10 cellular contexts compared by ENCODE assay signal in the genomic region with DNA sequence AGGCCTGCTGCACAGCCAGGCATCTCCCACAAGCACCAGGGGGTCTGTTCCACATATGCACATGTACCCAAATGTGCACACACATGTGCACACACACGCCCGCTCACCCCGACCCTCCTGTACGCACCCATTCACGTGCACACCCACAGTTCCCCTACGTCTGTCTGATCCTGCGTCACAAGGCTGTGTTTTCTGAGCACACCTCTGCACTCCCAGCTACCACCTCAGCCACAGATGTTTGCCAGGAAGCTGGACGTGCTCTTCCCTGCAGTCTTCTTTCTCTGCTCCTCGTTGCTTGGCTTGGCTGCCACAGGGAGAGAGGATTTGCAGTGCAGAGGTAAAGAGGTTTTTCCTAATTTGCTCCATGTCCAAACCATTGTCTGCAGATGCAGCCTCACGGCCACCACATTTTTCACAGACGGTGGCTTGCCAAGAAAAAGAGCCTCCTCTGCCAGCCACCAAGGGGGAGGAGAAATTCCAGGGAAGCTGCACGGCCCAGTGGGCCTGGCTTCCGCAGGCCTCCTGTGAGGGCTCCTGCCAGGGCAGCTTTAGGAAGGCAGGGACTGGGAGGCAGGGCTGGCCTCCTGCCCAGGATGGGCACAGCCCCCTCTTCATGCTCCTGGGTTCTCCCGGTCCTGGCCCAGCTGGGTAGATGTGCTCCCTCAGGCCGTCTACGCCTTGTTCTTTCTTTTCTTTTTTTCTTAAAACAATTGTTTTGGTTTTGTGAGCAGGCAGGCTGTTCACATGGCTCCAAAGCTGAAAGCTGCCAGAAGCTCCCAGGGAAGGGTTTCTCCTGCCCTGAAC. TPM values are rescaled to one million over a fixed set of nuclear protein-coding genes. Genes with fewer than 3 reads are reported as not detected.
DNase-seq lines count a peak whose midpoint lies in the region; ATAC-seq and TF ChIP-seq lines count a peak whose summit lies in the region.
"Had no signal": no experiment of that assay in that cellular context is flagged by ENCODE, and none has a peak within 500 bp of the region (broad histone marks: within the 10 kb centered on the region; RNA-seq: fewer than 3 reads in every experiment).

No MANE protein-coding gene starts in this region.

- POLR2A ChIA-PET in activated CD8-positive, alpha-beta T cell treated with anti-CD3 and anti-CD28 coated beads, Interleukin-2, amount 10 ng/mL, durations not matched to agents 7 days and 5 days (lab: Charles Lee): no interaction called here
- POLR2A ChIA-PET in activated CD8-positive, alpha-beta T cell treated with anti-CD3 and anti-CD28 coated beads for 36 hours (lab: Charles Lee): no interaction called here

- H3K36me3 ChIP-seq in vagina: no peaks in the 10 kb centered on the region
- H3K36me3 ChIP-seq: BLaER1 treated with 17β-estradiol and CSF1 and Interleukin-3, amounts not matched to agents 10 nM and 100 nM had no signal

- H3K4me1 ChIP-seq in vagina: peaks cover 28% of the 10 kb centered on the region

- no peak for TF ChIP-seq CTCF in activated CD8-positive, alpha-beta T cell treated with anti-CD3 and anti-CD28 coated beads for 36 hours (IDR thresholded peaks at IDR 0.05)
- TF ChIP-seq CTCF in epithelial cell of proximal tubule (conservative IDR thresholded peaks at IDR 0.05; ENCODE audit: low read depth, low read length) (no peak), vagina (IDR thresholded peaks at IDR 0.05) (no peak)

- no peak overlapping the region for H3K4me3 ChIP-seq in epithelial cell of proximal tubule (ENCODE audit: low read depth, low read length)
- no peak overlapping the region for H3K4me3 ChIP-seq in vagina
- H3K4me3 ChIP-seq: BLaER1 treated with 17β-estradiol and CSF1 and Interleukin-3, amounts not matched to agents 10 nM and 100 nM had no signal

- no peaks in the 10 kb centered on the region for H3K27me3 ChIP-seq in vagina
- H3K27me3 ChIP-seq: BLaER1 treated with 17β-estradiol and CSF1 and Interleukin-3, amounts not matched to agents 10 nM and 100 nM had no signal

- no peaks in the 10 kb centered on the region for H3K9me3 ChIP-seq in vagina

- peak overlapping the region; percentile 63 for H3K27ac ChIP-seq in vagina
- H3K27ac ChIP-seq: BLaER1 treated with 17β-estradiol and CSF1 and Interleukin-3, amounts not matched to agents 10 nM and 100 nM had no signal

- peaks cover 2% of the 10 kb centered on the region for H3K27me3 Mint-ChIP-seq in activated CD8-positive, alpha-beta T cell treated with anti-CD3 and anti-CD28 coated beads, Interleukin-2, amount 10 ng/mL, durations not matched to agents 7 days and 5 days (ENCODE audit: low read depth)
- no peaks in the 10 kb centered on the region for H3K27me3 Mint-ChIP-seq in activated CD8-positive, alpha-beta T cell treated with anti-CD3 and anti-CD28 coated beads for 36 hours

- no peak for TF ChIP-seq POLR2A in vagina (IDR thresholded peaks at IDR 0.05)

- H3K4me1 Mint-ChIP-seq in activated CD8-positive, alpha-beta T cell treated with anti-CD3 and anti-CD28 coated beads, Interleukin-2, amount 10 ng/mL, durations not matched to agents 7 days and 5 days (ENCODE audit: low read depth): no peaks in the 10 kb centered on the region
- H3K4me1 Mint-ChIP-seq in activated CD8-positive, alpha-beta T cell treated with anti-CD3 and anti-CD28 coated beads for 36 hours (ENCODE audit: low read depth): no peaks in the 10 kb centered on the region

- ATAC-seq in activated CD8-positive, alpha-beta T cell treated with anti-CD3 and anti-CD28 coated beads, Interleukin-2, amount 10 ng/mL, durations not matched to agents 7 days and 5 days: no peak
- no peak for ATAC-seq in activated CD8-positive, alpha-beta T cell treated with anti-CD3 and anti-CD28 coated beads for 36 hours
- ATAC-seq in GM18907 (IDR thresholded peaks at IDR 0.05; ENCODE audit: unreplicated experiment): no peak
- no peak for ATAC-seq in GM19035 (IDR thresholded peaks at IDR 0.05; ENCODE audit: unreplicated experiment)
- no peak for ATAC-seq in HG03439 (IDR thresholded peaks at IDR 0.05; ENCODE audit: unreplicated experiment)

- H3K9me3 Mint-ChIP-seq in activated CD8-positive, alpha-beta T cell treated with anti-CD3 and anti-CD28 coated beads, Interleukin-2, amount 10 ng/mL, durations not matched to agents 7 days and 5 days (ENCODE audit: insufficient read depth): peaks cover 6% of the 10 kb centered on the region
- H3K9me3 Mint-ChIP-seq in activated CD8-positive, alpha-beta T cell treated with anti-CD3 and anti-CD28 coated beads for 36 hours: peaks cover 6% of the 10 kb centered on the region

- DNase-seq in activated CD8-positive, alpha-beta T cell treated with anti-CD3 and anti-CD28 coated beads, Interleukin-2, amount 10 ng/mL, durations not matched to agents 7 days and 5 days: peak; percentile 6
- DNase-seq in activated CD8-positive, alpha-beta T cell treated with anti-CD3 and anti-CD28 coated beads for 36 hours: no peak
- peak; percentile 30 for DNase-seq in epithelial cell of proximal tubule (ENCODE audit: low read depth)
- peak; percentile 42 for DNase-seq in middle frontal gyrus (ENCODE audit: extremely low spot score, low spot score)
- peak in 1 of 2 donors; percentile 81 for DNase-seq in vagina (ENCODE audit: extremely low spot score in 2 of 2)
- DNase-seq: SW 1271 had no signal

- no peak overlapping the region for H3K27ac Mint-ChIP-seq in activated CD8-positive, alpha-beta T cell treated with anti-CD3 and anti-CD28 coated beads, Interleukin-2, amount 10 ng/mL, durations not matched to agents 7 days and 5 days
- H3K27ac Mint-ChIP-seq in activated CD8-positive, alpha-beta T cell treated with anti-CD3 and anti-CD28 coated beads for 36 hours: no peak overlapping the region

- intact Hi-C loops in activated CD8-positive, alpha-beta T cell treated with anti-CD3 and anti-CD28 coated beads for 36 hours (cut with micrococcal nuclease): no loop called here
- intact Hi-C loops in vagina (cut with DNase I): no loop called here

- CTCF ChIA-PET in activated CD8-positive, alpha-beta T cell treated with anti-CD3 and anti-CD28 coated beads, Interleukin-2, amount 10 ng/mL, durations not matched to agents 7 days and 5 days (lab: Charles Lee): no interaction called here
- CTCF ChIA-PET in activated CD8-positive, alpha-beta T cell treated with anti-CD3 and anti-CD28 coated beads for 36 hours (lab: Charles Lee): no interaction called here

- H3K36me3 Mint-ChIP-seq in activated CD8-positive, alpha-beta T cell treated with anti-CD3 and anti-CD28 coated beads, Interleukin-2, amount 10 ng/mL, durations not matched to agents 7 days and 5 days (ENCODE audit: low read depth): no peaks in the 10 kb centered on the region
- H3K36me3 Mint-ChIP-seq in activated CD8-positive, alpha-beta T cell treated with anti-CD3 and anti-CD28 coated beads for 36 hours (ENCODE audit: low read depth): no peaks in the 10 kb centered on the region

- no peak overlapping the region for H3K4me3 Mint-ChIP-seq in activated CD8-positive, alpha-beta T cell treated with anti-CD3 and anti-CD28 coated beads, Interleukin-2, amount 10 ng/mL, durations not matched to agents 7 days and 5 days
- H3K4me3 Mint-ChIP-seq in activated CD8-positive, alpha-beta T cell treated with anti-CD3 and anti-CD28 coated beads for 36 hours: no peak overlapping the region

RNA-seq across cellular contexts. Expression of gene HS6ST1, which starts 29.2 kb away (rescaled TPM):
- 1 to 10 TPM; 7.1 to 8.1 TPM for total RNA-seq in activated CD8-positive, alpha-beta T cell treated with anti-CD3 and anti-CD28 coated beads, Interleukin-2, amount 10 ng/mL, durations not matched to agents 7 days and 5 days
- total RNA-seq in activated CD8-positive, alpha-beta T cell treated with anti-CD3 and anti-CD28 coated beads for 36 hours: 10 to 100 TPM; 12.5 to 13.0 TPM
- 17.6 and 19.0 TPM in 2 replicates for total RNA-seq in epithelial cell of proximal tubule
- 68.5 TPM for total RNA-seq in vagina
